Comparison of ENCODE assay signal across 1 cellular context in genomic region chr12:133156125-133156690, GRCh38.
TF ChIP-seq lines count a peak whose summit lies in the region.

No MANE protein-coding gene starts in this region.

TF ChIP-seq in WTC11, 78 proteins besides CTCF, POLR2A, EP300 and RAD21 (continued from another document):
- TF ChIP-seq E2F4 (CRISPR knock-in tag; IDR thresholded peaks at IDR 0.05; ENCODE audit: borderline replicate concordance, low read depth) = no peak
- no peak for TF ChIP-seq ERG (CRISPR knock-in tag; IDR thresholded peaks at IDR 0.05)
- no peak for TF ChIP-seq ELF4 (CRISPR knock-in tag; IDR thresholded peaks at IDR 0.05; ENCODE audit: low read depth)
- no peak for TF ChIP-seq ATF2 (CRISPR knock-in tag; IDR thresholded peaks at IDR 0.05; ENCODE audit: borderline replicate concordance, low read depth)
- no peak for TF ChIP-seq ZNF121 (CRISPR knock-in tag; IDR thresholded peaks at IDR 0.05)
- no peak for TF ChIP-seq FOXJ3 (CRISPR knock-in tag; IDR thresholded peaks at IDR 0.05; ENCODE audit: borderline replicate concordance)
- TF ChIP-seq RELA (CRISPR knock-in tag; IDR thresholded peaks at IDR 0.05; ENCODE audit: borderline replicate concordance) = no peak
- TF ChIP-seq ZNF263 (CRISPR knock-in tag; IDR thresholded peaks at IDR 0.05; ENCODE audit: low read depth) = no peak
- no peak for TF ChIP-seq FOXK1 (CRISPR knock-in tag; IDR thresholded peaks at IDR 0.05)
- no peak for TF ChIP-seq NR2C2 (CRISPR knock-in tag; IDR thresholded peaks at IDR 0.05)
- TF ChIP-seq HMGXB4 (CRISPR knock-in tag; IDR thresholded peaks at IDR 0.05) = no peak
- no peak for TF ChIP-seq USF1 (CRISPR knock-in tag; IDR thresholded peaks at IDR 0.05)
- no peak for TF ChIP-seq CBFB (CRISPR knock-in tag; IDR thresholded peaks at IDR 0.05; ENCODE audit: low read depth)
